In the genomic region with DNA sequence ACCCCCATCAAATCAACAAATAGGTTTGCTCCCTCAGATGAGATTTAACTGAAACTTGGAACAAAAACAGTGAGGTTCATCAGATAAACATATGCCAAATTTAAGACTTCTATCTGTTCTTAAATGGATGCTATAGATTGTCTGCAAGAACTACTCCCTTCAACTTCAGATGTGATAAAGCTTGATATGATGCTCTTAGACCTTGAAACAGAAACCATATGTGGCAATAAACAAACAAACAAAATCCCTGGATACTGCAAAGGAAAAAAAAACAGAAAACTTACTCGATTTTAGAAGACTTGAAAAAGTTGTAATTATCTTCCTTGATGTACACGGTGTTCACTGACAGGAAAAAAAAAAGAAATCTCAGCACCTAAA, we compare ENCODE assay signal across 20 cellular contexts.
"Had no signal": no experiment of that assay in that cellular context is flagged by ENCODE, and none has a peak within 500 bp of the region (broad histone marks: within the 10 kb centered on the region; RNA-seq: fewer than 3 reads in every experiment).

No MANE protein-coding gene starts in this region.

- H3K9me3 ChIP-seq: adrenal gland, colonic mucosa, neutrophil, pancreas, testis, vagina had no signal

- H3K4me3 Mint-ChIP-seq: activated T-cell treated with anti-CD3 and anti-CD28 coated beads, Interleukin-2, amount 50 U/mL, for 24 hours; activated T-helper 17 cell treated with anti-CD3 and anti-CD28 coated beads, Interleukin-2, amount 50 U/mL, for 72 hours; central memory CD8-positive, alpha-beta T cell; naive thymus-derived CD4-positive, alpha-beta T cell; stimulated activated memory B cell treated with anti-CD40 and anti-IgM and Interleukin-4, amounts not matched to agents 10 μg/mL and 1 μg/mL and 100 μg/mL, for 72 hours; WTC11 had no signal

- H3K9me3 Mint-ChIP-seq: activated T-helper 17 cell treated with anti-CD3 and anti-CD28 coated beads, Interleukin-2, amount 50 U/mL, for 72 hours had no signal

- DNase-seq: activated T-cell treated with anti-CD3 and anti-CD28 coated beads, Interleukin-2, amount 50 U/mL, for 24 hours; colonic mucosa; heart right ventricle; left colon; naive thymus-derived CD4-positive, alpha-beta T cell; pancreas; stimulated activated CD4-positive, alpha-beta T cell treated with anti-CD3 and anti-CD28 coated beads, Interleukin-15, amount 100 ng/mL, for 24 hours; T-helper 1 cell; T-helper 9 cell; testis had no signal

- H3K27me3 ChIP-seq: adrenal gland, breast epithelium, colonic mucosa, heart right ventricle, neutrophil, pancreas, testis, vagina had no signal

- H3K4me2 ChIP-seq: smooth muscle cell had no signal

- H3K4me3 ChIP-seq: breast epithelium, colonic mucosa, heart right ventricle, pancreas, smooth muscle cell, testis, vagina had no signal

- H3K27ac ChIP-seq: colonic mucosa, heart right ventricle, neutrophil, pancreas had no signal

- H3K27ac Mint-ChIP-seq: activated naive CD4-positive, alpha-beta T cell treated with anti-CD3 and anti-CD28 coated beads, Interleukin-2, amount 50 U/mL, for 72 hours; activated T-cell treated with anti-CD3 and anti-CD28 coated beads, Interleukin-2, amount 50 U/mL, for 24 hours; activated T-helper 17 cell treated with anti-CD3 and anti-CD28 coated beads, Interleukin-2, amount 50 U/mL, for 72 hours; stimulated activated memory B cell treated with anti-CD40 and anti-IgM and Interleukin-4, amounts not matched to agents 10 μg/mL and 1 μg/mL and 100 μg/mL, for 72 hours had no signal

- H3K4me1 ChIP-seq: breast epithelium, colonic mucosa, pancreas had no signal

- H3K36me3 ChIP-seq: adrenal gland, breast epithelium, colonic mucosa, heart right ventricle, neutrophil, pancreas, vagina had no signal

- H3K4me1 Mint-ChIP-seq: activated T-helper 17 cell treated with anti-CD3 and anti-CD28 coated beads, Interleukin-2, amount 50 U/mL, for 72 hours had no signal

- H3K27me3 Mint-ChIP-seq: activated T-cell treated with anti-CD3 and anti-CD28 coated beads, Interleukin-2, amount 50 U/mL, for 24 hours; activated T-helper 17 cell treated with anti-CD3 and anti-CD28 coated beads, Interleukin-2, amount 50 U/mL, for 72 hours; central memory CD8-positive, alpha-beta T cell; naive thymus-derived CD4-positive, alpha-beta T cell; stimulated activated memory B cell treated with anti-CD40 and anti-IgM and Interleukin-4, amounts not matched to agents 10 μg/mL and 1 μg/mL and 100 μg/mL, for 72 hours had no signal

- ATAC-seq: activated naive CD4-positive, alpha-beta T cell treated with anti-CD3 and anti-CD28 coated beads, Interleukin-2, amount 50 U/mL, for 72 hours; activated T-helper 17 cell treated with anti-CD3 and anti-CD28 coated beads, Interleukin-2, amount 50 U/mL, for 72 hours; heart right ventricle; left colon; naive thymus-derived CD4-positive, alpha-beta T cell; pancreas; stimulated activated memory B cell treated with anti-CD40 and anti-IgM and Interleukin-4, amounts not matched to agents 10 μg/mL and 1 μg/mL and 100 μg/mL, for 72 hours had no signal
